1 cellular context compared by ENCODE assay signal in genomic region chr12:6329693-6330045, GRCh38.
A peak's percentile ranks its signal among the peaks of the same experiment; 100 is the strongest.
TF ChIP-seq lines count a peak whose summit lies in the region.

No MANE protein-coding gene starts in this region.

TF ChIP-seq in HepG2, 621 proteins besides CTCF, POLR2A, EP300 and RAD21:
- TF ChIP-seq RBFOX2 (IDR thresholded peaks at IDR 0.05; ENCODE audit: low read depth, low read length) (peak; percentile 1; the same call in 1 of the 2 replicates), REL (CRISPR knock-in tag; conservative IDR thresholded peaks at IDR 0.05) (no peak), PHF8 (CRISPR knock-in tag; IDR thresholded peaks at IDR 0.05) (no peak), ZNF44 (CRISPR knock-in tag; IDR thresholded peaks at IDR 0.05) (no peak), EEA1 (CRISPR knock-in tag; IDR thresholded peaks at IDR 0.05; ENCODE audit: borderline replicate concordance) (no peak), ZNF687 (CRISPR knock-in tag; IDR thresholded peaks at IDR 0.05) (no peak), ZSCAN20 (CRISPR knock-in tag; IDR thresholded peaks at IDR 0.05; ENCODE audit: borderline replicate concordance) (no peak), DMTF1 (CRISPR knock-in tag; IDR thresholded peaks at IDR 0.05) (no peak), PITX1 (CRISPR knock-in tag; IDR thresholded peaks at IDR 0.05) (no peak), AGO2 (optimal IDR thresholded peaks at IDR 0.05; ENCODE audit: low read depth, low read length) (peak; percentile 27), ETV5 (CRISPR knock-in tag; IDR thresholded peaks at IDR 0.05; ENCODE audit: borderline replicate concordance) (no peak)
